ENCODE assay signal across 8 cellular contexts in the genomic region with DNA sequence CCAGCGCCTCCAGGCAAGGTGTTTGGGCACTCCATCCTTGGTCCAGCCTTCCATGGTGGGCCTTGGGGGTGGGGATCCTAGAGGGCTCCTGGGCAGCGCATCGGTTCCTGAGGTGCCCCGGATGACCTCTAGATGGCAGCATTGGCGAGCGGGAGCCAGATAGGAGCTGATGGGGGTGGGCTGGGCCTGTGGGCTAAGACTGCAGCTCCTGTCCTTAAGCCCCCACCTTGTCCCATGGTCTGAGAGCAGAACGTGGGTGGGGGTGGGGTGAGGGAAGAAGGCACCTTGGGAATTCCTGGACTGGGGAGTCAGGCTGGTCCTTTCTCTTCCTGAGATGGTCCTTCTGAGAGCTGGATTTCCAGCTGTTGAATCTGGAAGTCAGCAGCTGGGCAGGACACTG.
A peak's percentile ranks its signal among the peaks of the same experiment; 100 is the strongest.
DNase-seq lines count a peak whose midpoint lies in the region; ATAC-seq, FAIRE-seq and TF ChIP-seq lines count a peak whose summit lies in the region.

No MANE protein-coding gene starts in this region.

- intact Hi-C loops in Calu3 (cut with micrococcal nuclease; ENCODE audit: unreplicated experiment) (loop anchor here (2.0 to 10.0 kb wide), 2 partner anchors 599 to 859 kb away; no protein-coding TSS in a partner anchor), left ventricle myocardium inferior (cut with micrococcal nuclease) (no loop called here), gastrocnemius medialis (cut with DNase I; ENCODE audit: low total_unique reads) (no loop called here)
- intact Hi-C loops in activated naive CD4-positive, alpha-beta T cell treated with anti-CD3 and anti-CD28 coated beads for 36 hours (cut with micrococcal nuclease) = loop anchor here (5.0 kb wide), 1 partner anchor 746 kb away; no protein-coding TSS in a partner anchor

- H3K4me1 Mint-ChIP-seq in Calu3 (ENCODE audit: low read depth, unreplicated experiment) = no peaks in the 10 kb centered on the region
- no peaks in the 10 kb centered on the region for H3K4me1 Mint-ChIP-seq in activated naive CD4-positive, alpha-beta T cell treated with anti-CD3 and anti-CD28 coated beads for 36 hours (ENCODE audit: low read depth)

- peak; percentile 88 for TF ChIP-seq CTCF in Calu3 (IDR thresholded peaks at IDR 0.05; ENCODE audit: unreplicated experiment)
- TF ChIP-seq CTCF in left ventricle myocardium inferior (IDR thresholded peaks at IDR 0.05; ENCODE audit: borderline replicate concordance) = peak; percentile 82
- TF ChIP-seq CTCF in gastrocnemius medialis (IDR thresholded peaks at IDR 0.05 in 4 of 5, conservative IDR thresholded peaks at IDR 0.05 in 1 of 5) = peak; percentile 15 to 71 (median 64)

- H3K27me3 Mint-ChIP-seq in Calu3 (ENCODE audit: unreplicated experiment) = peaks cover 97% of the 10 kb centered on the region
- peaks cover 14% of the 10 kb centered on the region for H3K27me3 Mint-ChIP-seq in activated naive CD4-positive, alpha-beta T cell treated with anti-CD3 and anti-CD28 coated beads for 36 hours (ENCODE audit: low read depth)

- no peak overlapping the region for H3K4me3 Mint-ChIP-seq in Calu3 (ENCODE audit: low read depth, unreplicated experiment)
- H3K4me3 Mint-ChIP-seq in activated naive CD4-positive, alpha-beta T cell treated with anti-CD3 and anti-CD28 coated beads for 36 hours = no peak overlapping the region

- in situ Hi-C loops in gastrocnemius medialis (cut with MboI; ENCODE audit: low sequenced_read_pairs in 4 of 4) = loop anchor here in 2 of 4 donors (10.0 kb wide), 1 partner anchor 859 kb away; no protein-coding TSS in a partner anchor

- H3K27ac ChIP-seq in left ventricle myocardium inferior (replicated peaks) = no peak overlapping the region
- no peak overlapping the region for H3K27ac ChIP-seq in gastrocnemius medialis

- no peaks in the 10 kb centered on the region for H3K9me3 ChIP-seq in left ventricle myocardium inferior (replicated peaks)
- H3K9me3 ChIP-seq in gastrocnemius medialis = no peaks in the 10 kb centered on the region

- CTCF ChIA-PET in Calu3 (lab: Charles Lee) = interaction anchor here (0.6 to 1.4 kb wide), 16 partner anchors 10 to 903 kb away, joined by 3 to 17 read pairs (median 4); no protein-coding TSS in a partner anchor
- CTCF ChIA-PET in activated naive CD4-positive, alpha-beta T cell treated with anti-CD3 and anti-CD28 coated beads for 36 hours (lab: Charles Lee) = interaction anchor here (0.6 to 2.6 kb wide), 16 partner anchors 11 to 858 kb away, joined by 3 to 19 read pairs (median 4); no protein-coding TSS in a partner anchor

- peaks cover 83% of the 10 kb centered on the region for H3K27me3 ChIP-seq in left ventricle myocardium inferior (ENCODE audit: low read depth)
- H3K27me3 ChIP-seq in gastrocnemius medialis = peaks cover 3 to 32% (median 16%) of the 10 kb centered on the region in 3 donors

- H3K9me3 Mint-ChIP-seq in Calu3 (ENCODE audit: low read depth, unreplicated experiment) = no peaks in the 10 kb centered on the region
- no peaks in the 10 kb centered on the region for H3K9me3 Mint-ChIP-seq in activated naive CD4-positive, alpha-beta T cell treated with anti-CD3 and anti-CD28 coated beads for 36 hours

- BruUV-seq in Calu3 (replicated peaks; lab: Mats Ljungman, UMichigan) = no TSS peak

- ATAC-seq in gastrocnemius medialis (no peak), GM21528 (IDR thresholded peaks at IDR 0.05; ENCODE audit: low FRiP score, unreplicated experiment) (no peak), GM21360 (IDR thresholded peaks at IDR 0.05; ENCODE audit: unreplicated experiment) (no peak)

- FAIRE-seq in HTR-8/SVneo (lab: Jason Lieb, UNC) = no peak

- H3K4me3 ChIP-seq in left ventricle myocardium inferior = no peak overlapping the region
- no peak overlapping the region for H3K4me3 ChIP-seq in gastrocnemius medialis

- no peaks in the 10 kb centered on the region for H3K36me3 Mint-ChIP-seq in Calu3 (ENCODE audit: insufficient read depth, unreplicated experiment)
- H3K36me3 Mint-ChIP-seq in activated naive CD4-positive, alpha-beta T cell treated with anti-CD3 and anti-CD28 coated beads for 36 hours (ENCODE audit: low read depth) = no peaks in the 10 kb centered on the region

- H3K36me3 ChIP-seq in left ventricle myocardium inferior (no peaks in the 10 kb centered on the region), gastrocnemius medialis (no peaks in the 10 kb centered on the region)

- H3K27ac Mint-ChIP-seq in Calu3 (ENCODE audit: unreplicated experiment) = no peak overlapping the region
- H3K27ac Mint-ChIP-seq in activated naive CD4-positive, alpha-beta T cell treated with anti-CD3 and anti-CD28 coated beads for 36 hours = no peak overlapping the region

- DNase-seq in Calu3 = peak; percentile 79
- DNase-seq in HTR-8/SVneo (ENCODE audit: insufficient read length, low spot score) = peak; percentile 68
- DNase-seq in RPMI8226 = peak; percentile 60
- peak; percentile 71 for DNase-seq in activated naive CD4-positive, alpha-beta T cell treated with anti-CD3 and anti-CD28 coated beads for 36 hours
- DNase-seq in left ventricle myocardium inferior = peak; percentile 36
- DNase-seq in gastrocnemius medialis = peak in 1 of 2 donors; percentile 13

- no peaks in the 10 kb centered on the region for H3K4me1 ChIP-seq in left ventricle myocardium inferior
- H3K4me1 ChIP-seq in gastrocnemius medialis = no peaks in the 10 kb centered on the region

- no peak for TF ChIP-seq POLR2A in gastrocnemius medialis (IDR thresholded peaks at IDR 0.05)

Comparison
In these comparisons a context has a peak if more than half of its experiments do, and no peak if none do; other contexts are left out.
1. intact Hi-C loops: an anchor here in Calu3 (2.0 to 10.0 kb wide) and activated naive CD4-positive, alpha-beta T cell treated with anti-CD3 and anti-CD28 coated beads for 36 hours (5.0 kb wide); none called in left ventricle myocardium inferior and gastrocnemius medialis.